In genomic region chr12:49763006-49763591, GRCh38 we compare ENCODE assay signal across 8 cellular contexts. TPM values are rescaled to one million over a fixed set of nuclear protein-coding genes. Genes with fewer than 3 reads are reported as not detected.
DNase-seq lines count a peak whose midpoint lies in the region; ATAC-seq and TF ChIP-seq lines count a peak whose summit lies in the region.

No MANE protein-coding gene starts in this region.

- H3K9ac ChIP-seq in Loucy (ENCODE audit: low read depth, low read length, poor library complexity, severe bottlenecking): peak overlapping the region; percentile 63

- no peak overlapping the region for H2AFZ ChIP-seq in Loucy (ENCODE audit: low read length)

- H3K36me3 ChIP-seq in Loucy (ENCODE audit: insufficient read depth, low read length): peaks cover 62% of the 10 kb centered on the region
- H3K36me3 ChIP-seq in lower lobe of right lung: peaks cover 72% of the 10 kb centered on the region

- intact Hi-C loops in lower lobe of right lung (cut with DNase I): no loop called here

- H3K4me3 ChIP-seq in Loucy (ENCODE audit: low read length, poor library complexity, severe bottlenecking): peak overlapping the region; percentile 43
- H3K4me3 ChIP-seq in lower lobe of right lung: no peak overlapping the region

- H3K27me3 ChIP-seq in Loucy (ENCODE audit: insufficient read depth, low read length, poor library complexity, severe bottlenecking) (no peaks in the 10 kb centered on the region), lower lobe of right lung (ENCODE audit: low read depth) (no peaks in the 10 kb centered on the region)

- H4K20me1 ChIP-seq in Loucy (ENCODE audit: insufficient read depth, low read length, poor library complexity, severe bottlenecking): peaks cover 29% of the 10 kb centered on the region

- no peak overlapping the region for H3K27ac ChIP-seq in lower lobe of right lung

- TF ChIP-seq CTCF in Loucy (conservative IDR thresholded peaks at IDR 0.05; ENCODE audit: low read length) (peak; percentile 97), lower lobe of right lung (IDR thresholded peaks at IDR 0.05) (peak; percentile 80)

- H3K4me2 ChIP-seq in Loucy (ENCODE audit: low read depth, low read length, poor library complexity, severe bottlenecking): peak overlapping the region; percentile 72

- peaks cover 8% of the 10 kb centered on the region for H3K79me2 ChIP-seq in Loucy (ENCODE audit: insufficient read depth, low read length)

- ATAC-seq in lower lobe of right lung: peak; percentile 71 to 81
- no peak for ATAC-seq in HG03460 (IDR thresholded peaks at IDR 0.05; ENCODE audit: unreplicated experiment)
- no peak for ATAC-seq in HG03469 (IDR thresholded peaks at IDR 0.05; ENCODE audit: unreplicated experiment)

- peaks cover 44% of the 10 kb centered on the region for H3K4me1 ChIP-seq in Loucy (ENCODE audit: insufficient read depth, low read length, poor library complexity, severe bottlenecking)
- H3K4me1 ChIP-seq in lower lobe of right lung: peaks cover 12% of the 10 kb centered on the region

- DNase-seq in GDM1 (lab: John Stamatoyannopoulos, UW): peak; percentile 48
- DNase-seq in activated CD4-positive, alpha-beta T cell treated with anti-CD3 and anti-CD28 coated beads for 4 hours: peak; percentile 71 to 81
- DNase-seq in cerebellum (ENCODE audit: low spot score): peak; percentile 42
- DNase-seq in lower lobe of right lung: peak; percentile 80
- DNase-seq in stimulated activated CD8-positive, alpha-beta memory T cell treated with anti-CD3 and anti-CD28 coated beads, Interleukin-12 subunit alpha, Interleukin-12 subunit beta, amount 100 ng/mL, for 24 hours (ENCODE audit: extremely low read depth): peak; percentile 36

- H3K9me3 ChIP-seq in Loucy (ENCODE audit: insufficient read depth, low read depth, low read length): no peaks in the 10 kb centered on the region
- no peaks in the 10 kb centered on the region for H3K9me3 ChIP-seq in lower lobe of right lung

- H3K9me2 ChIP-seq in Loucy (replicated peaks; ENCODE audit: low read depth, low read length): no peaks in the 10 kb centered on the region

- peaks cover 37% of the 10 kb centered on the region for H3F3A ChIP-seq in Loucy (ENCODE audit: low read depth)

RNA-seq across cellular contexts. Expression of gene TMBIM6, which starts 21.7 kb away (rescaled TPM):
- total RNA-seq in cerebellum: 244 TPM
- 671 TPM for total RNA-seq in lower lobe of right lung

RNA-seq across cellular contexts. Expression of gene FMNL3, which starts 55.9 kb away (rescaled TPM):
- total RNA-seq in cerebellum (22.7 TPM), lower lobe of right lung (36.1 TPM)

Comparison
In these comparisons a context has a peak if more than half of its experiments do, and no peak if none do; other contexts are left out.
1. ATAC-seq: peak in lower lobe of right lung (2 of 2); none in HG03460 (single experiment) and HG03469 (single experiment).
2. Peak in every context shown above with its lines, with median percentiles within 50 percentile points of each other: DNase-seq.